In the genomic region with DNA sequence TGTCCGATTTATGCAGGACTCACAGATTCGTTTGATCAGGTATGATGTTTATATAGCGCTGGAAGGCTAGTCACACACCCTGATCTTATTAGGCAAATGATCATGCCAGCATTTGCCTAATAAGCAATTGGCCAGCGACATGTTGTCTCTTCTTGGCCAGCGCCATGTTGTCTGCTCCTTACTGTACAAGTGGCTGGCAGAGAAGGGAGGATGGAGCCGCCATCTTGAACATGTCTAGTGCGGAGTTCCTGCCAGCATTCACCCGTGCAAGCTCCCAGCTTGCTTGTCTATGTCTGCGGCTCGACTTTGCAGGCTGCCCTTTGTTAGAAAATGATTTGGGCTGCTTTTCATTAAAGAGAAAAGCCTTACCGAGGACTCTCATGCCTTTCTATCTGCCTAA, we compare ENCODE assay signal across 29 cellular contexts.
A peak's percentile ranks its signal among the peaks of the same experiment; 100 is the strongest.
DNase-seq lines count a peak whose midpoint lies in the region; ATAC-seq, FAIRE-seq and TF ChIP-seq lines count a peak whose summit lies in the region.
"Had no signal": no experiment of that assay in that cellular context is flagged by ENCODE, and none has a peak within 500 bp of the region (broad histone marks: within the 10 kb centered on the region; RNA-seq: fewer than 3 reads in every experiment).

No MANE protein-coding gene starts in this region.

- TF ChIP-seq RAD21 in K562 (CRISPR knock-in tag; conservative IDR thresholded peaks at IDR 0.05 in 1 of 2, IDR thresholded peaks at IDR 0.05 in 1 of 2) = no peak

- H3K4me1 ChIP-seq in GM23338 (ENCODE audit: insufficient read depth) (0 out of 2 replicates have a peak, but pooled peaks cover 4% of the 10 kb centered on the region), K562 (replicated peaks in 1 of 2; ENCODE audit: control insufficient read depth in 2 of 2, insufficient read depth in 2 of 2, low read length in 2 of 2) (no peaks in the 10 kb centered on the region; a peak in 1 of 5 replicates), testis (no peaks in the 10 kb centered on the region)
- H3K4me1 ChIP-seq: BE2C had no signal

- H3K9me2 ChIP-seq in GM23338 (ENCODE audit: insufficient read depth) = no peaks in the 10 kb centered on the region; the same call in 1 of the 2 replicates

- H3K27me3 Mint-ChIP-seq in GM23338 (ENCODE audit: insufficient read depth, low read depth, poor library complexity) = peaks cover 3% of the 10 kb centered on the region
- H3K27me3 Mint-ChIP-seq in endothelial cell (ENCODE audit: unreplicated experiment) = peaks cover 3% of the 10 kb centered on the region

- H3K4me3 ChIP-seq in GM23338 (no peak overlapping the region), K562 (no peak overlapping the region), testis (peak overlapping the region; percentile 26 to 33)
- H3K4me3 ChIP-seq: BLaER1, GM12878 had no signal

- BruUV-seq in K562 (replicated peaks; lab: Mats Ljungman, UMichigan) = no TSS peak

- H3K4me1 Mint-ChIP-seq in GM23338 = no peaks in the 10 kb centered on the region
- no peaks in the 10 kb centered on the region for H3K4me1 Mint-ChIP-seq in endothelial cell (ENCODE audit: unreplicated experiment)
- H3K4me1 Mint-ChIP-seq: CD14-positive monocyte; CD4-positive, alpha-beta memory T cell; CD4-positive, CD25-positive, alpha-beta regulatory T cell; CD8-positive, alpha-beta memory T cell had no signal

- no peaks in the 10 kb centered on the region for H4K20me1 ChIP-seq in GM23338 (replicated peaks; ENCODE audit: insufficient read depth)
- H4K20me1 ChIP-seq in K562 (replicated peaks; ENCODE audit: control insufficient read depth, insufficient read depth, low read length) = no peaks in the 10 kb centered on the region
- H4K20me1 ChIP-seq: BLaER1 had no signal

- no peaks in the 10 kb centered on the region for H3K79me2 ChIP-seq in GM23338 (replicated peaks; ENCODE audit: insufficient read depth)
- H3K79me2 ChIP-seq in K562 (ENCODE audit: control insufficient read depth, insufficient read depth, low read length) = no peaks in the 10 kb centered on the region

- TF ChIP-seq CTCF in GM23338 (conservative IDR thresholded peaks at IDR 0.05; ENCODE audit: low read depth in 2 of 2) (no peak), K562 (IDR thresholded peaks at IDR 0.05 in 2 of 3, conservative IDR thresholded peaks at IDR 0.05 in 1 of 3; ENCODE audit: insufficient read depth in 2 of 3, low read depth in 1 of 3, low read length in 3 of 3) (no peak), testis (IDR thresholded peaks at IDR 0.05) (no peak), endothelial cell (IDR thresholded peaks at IDR 0.05; ENCODE audit: unreplicated experiment) (no peak)

- no peak for FAIRE-seq in K562 (lab: Jason Lieb, UNC)
- FAIRE-seq: A204.1, GM12878, GM12892, GM18507 had no signal

- H2AFZ ChIP-seq in GM23338 (peak overlapping the region; percentile 74), K562 (ENCODE audit: low read depth, low read length) (peak overlapping the region; percentile 74)

- H3K36me3 ChIP-seq in GM23338 (ENCODE audit: insufficient read depth) = no peaks in the 10 kb centered on the region
- no peaks in the 10 kb centered on the region for H3K36me3 ChIP-seq in K562 (ENCODE audit: control insufficient read depth, insufficient read depth, low read length)
- no peaks in the 10 kb centered on the region for H3K36me3 ChIP-seq in testis (ENCODE audit: low read depth, missing control alignments)
- H3K36me3 ChIP-seq: BE2C, BLaER1 had no signal

- no peaks in the 10 kb centered on the region for H3F3A ChIP-seq in GM23338 (replicated peaks; ENCODE audit: low read depth)

- 2% methylated on average over 11 of the region's 11 CpGs for WGBS in K562 (ENCODE audit: insufficient coverage, low coverage, missing lambda C conversion rate)
- 46 to 75% methylated on average over 11 of the region's 11 CpGs for WGBS in testis, 2 donors

- no peak overlapping the region for H3K4me2 ChIP-seq in GM23338
- H3K4me2 ChIP-seq in K562 (ENCODE audit: insufficient read depth, low read length) = peak overlapping the region; percentile 42; the same call in 1 of the 2 replicates
- H3K4me2 ChIP-seq: BLaER1 had no signal

- H3K9me3 Mint-ChIP-seq in GM23338 = no peaks in the 10 kb centered on the region; the same call in 2 of the 3 replicates
- H3K9me3 Mint-ChIP-seq in activated naive CD4-positive, alpha-beta T cell treated with anti-CD3 and anti-CD28 coated beads, Interleukin-2, amount 50 U/mL, for 72 hours = no peaks in the 10 kb centered on the region
- H3K9me3 Mint-ChIP-seq in endothelial cell (ENCODE audit: unreplicated experiment) = no peaks in the 10 kb centered on the region

- intact Hi-C loops in K562 (cut with micrococcal nuclease) = no loop called here
- intact Hi-C loops in testis (cut with DNase I; ENCODE audit: low total_unique reads) = no loop called here

- H3K27me3 ChIP-seq in GM23338 (ENCODE audit: insufficient read depth) = no peaks in the 10 kb centered on the region
- peaks cover 22 to 42% of the 10 kb centered on the region in 2 experiments for H3K27me3 ChIP-seq in K562 (ENCODE audit: control insufficient read depth in 2 of 2, insufficient read depth in 2 of 2, low read length in 2 of 2)
- no peaks in the 10 kb centered on the region for H3K27me3 ChIP-seq in testis
- H3K27me3 ChIP-seq: BE2C, BLaER1 had no signal

- in situ Hi-C loops in K562 (cut with MboI) = no loop called here

- DNase-seq in GM23338 (ENCODE audit: low spot score) (no peak), K562 (ENCODE audit: extremely low read depth in 1 of 4, low spot score in 3 of 4) (no peak), mesenteric fat pad (ENCODE audit: low spot score) (peak; percentile 26), testis (peak; percentile 55), RKO (ENCODE audit: low spot score) (no peak), SHP77 treated with DMSO at 0.1 percent for 48 hours (lab: John Stamatoyannopoulos, UW) (no peak), endothelial cell (ENCODE audit: low spot score) (no peak)
- no peak for DNase-seq in activated naive CD4-positive, alpha-beta T cell treated with anti-CD3 and anti-CD28 coated beads, Interleukin-2, amount 50 U/mL, for 72 hours (ENCODE audit: low spot score in 2 of 2)
- DNase-seq: 8988T; ACHN; BE2C; C1 segment of cervical spinal cord; CD4-positive, alpha-beta memory T cell; CD4-positive, CD25-positive, alpha-beta regulatory T cell; CD8-positive, alpha-beta memory T cell; COR-L47; DMS 273 treated with DMSO at 0.1 percent for 48 hours; DMS153; DMS53; DMS79; DND-41; EL; GDM1 had no signal

- TF ChIP-seq EP300 in K562 (IDR thresholded peaks at IDR 0.05; ENCODE audit: low read length) = no peak

- POLR2A ChIA-PET in K562 (lab: Yijun Ruan, JAX) = no interaction called here

- H3K9ac ChIP-seq in K562 (ENCODE audit: insufficient read depth in 1 of 2, low read depth in 2 of 2, low read length in 2 of 2) = no peak overlapping the region
- H3K9ac ChIP-seq: BLaER1 had no signal

- H3K9me1 ChIP-seq in K562 (ENCODE audit: control insufficient read depth, insufficient read depth, low read length) = no peaks in the 10 kb centered on the region

- CTCF ChIA-PET in K562 (lab: Yijun Ruan, JAX; ENCODE audit: low intra/inter-chr PET ratio) = no interaction called here

- H3K4me3 Mint-ChIP-seq in GM23338 (no peak overlapping the region), endothelial cell (ENCODE audit: unreplicated experiment) (no peak overlapping the region)
- H3K4me3 Mint-ChIP-seq: CD14-positive monocyte; CD4-positive, alpha-beta memory T cell; CD4-positive, CD25-positive, alpha-beta regulatory T cell; CD8-positive, alpha-beta memory T cell had no signal

- TF ChIP-seq POLR2A in K562 (conservative IDR thresholded peaks at IDR 0.05) (no peak), testis (IDR thresholded peaks at IDR 0.05) (no peak)

- H3K9me3 ChIP-seq in K562 (replicated peaks; ENCODE audit: control insufficient read depth, insufficient read depth, low read depth, low read length) = no peaks in the 10 kb centered on the region
- no peaks in the 10 kb centered on the region for H3K9me3 ChIP-seq in testis
- H3K9me3 ChIP-seq: BE2C, BLaER1 had no signal

- H3K36me3 Mint-ChIP-seq in GM23338 (ENCODE audit: low read depth) (no peaks in the 10 kb centered on the region), endothelial cell (ENCODE audit: low read depth, unreplicated experiment) (no peaks in the 10 kb centered on the region)
- H3K36me3 Mint-ChIP-seq in activated naive CD4-positive, alpha-beta T cell treated with anti-CD3 and anti-CD28 coated beads, Interleukin-2, amount 50 U/mL, for 72 hours = no peaks in the 10 kb centered on the region
- H3K36me3 Mint-ChIP-seq: CD14-positive monocyte; CD4-positive, alpha-beta memory T cell; CD4-positive, CD25-positive, alpha-beta regulatory T cell had no signal

- no peak overlapping the region for H3K27ac Mint-ChIP-seq in GM23338
- no peak overlapping the region for H3K27ac Mint-ChIP-seq in activated naive CD4-positive, alpha-beta T cell treated with anti-CD3 and anti-CD28 coated beads, Interleukin-2, amount 50 U/mL, for 72 hours
- H3K27ac Mint-ChIP-seq in endothelial cell (ENCODE audit: unreplicated experiment) = no peak overlapping the region
- H3K27ac Mint-ChIP-seq: CD4-positive, alpha-beta memory T cell; CD4-positive, CD25-positive, alpha-beta regulatory T cell; CD8-positive, alpha-beta memory T cell had no signal

- ATAC-seq in GM23338 = no peak
- ATAC-seq in K562 = no peak
- no peak for ATAC-seq in activated naive CD4-positive, alpha-beta T cell treated with anti-CD3 and anti-CD28 coated beads, Interleukin-2, amount 50 U/mL, for 72 hours
- ATAC-seq: GM12878 had no signal

- H3K27ac ChIP-seq in GM23338 (ENCODE audit: low read depth) = no peak overlapping the region
- H3K27ac ChIP-seq in K562 (ENCODE audit: extremely low read depth, low read depth, low read length) = no peak overlapping the region
- no peak overlapping the region for H3K27ac ChIP-seq in testis
- H3K27ac ChIP-seq: BLaER1 had no signal

TF ChIP-seq in GM23338, 12 proteins besides CTCF, POLR2A, EP300 and RAD21 (continues in another document):
- no peak for TF ChIP-seq CREB1 (CRISPR knock-in tag; IDR thresholded peaks at IDR 0.05; ENCODE audit: low read depth)
- TF ChIP-seq ZNF331 (CRISPR knock-in tag; IDR thresholded peaks at IDR 0.05; ENCODE audit: low read depth) = no peak

TF ChIP-seq in K562, 482 proteins besides CTCF, POLR2A, EP300 and RAD21:
- TF ChIP-seq YY1 (IDR thresholded peaks at IDR 0.05; ENCODE audit: borderline replicate concordance in 1 of 3, control insufficient read depth in 1 of 3, extremely low read depth in 1 of 3, insufficient read depth in 3 of 3, insufficient read length in 1 of 3, insufficient replicate concordance in 2 of 3, low read depth in 1 of 3, low read length in 2 of 3) = peak in 2 of 3 experiments; percentile 29 to 81
- TF ChIP-seq RBM22 (IDR thresholded peaks at IDR 0.05; ENCODE audit: low read depth, low read length, poor library complexity, severe bottlenecking) = no peak
- no peak for TF ChIP-seq MTA2 (IDR thresholded peaks at IDR 0.05; ENCODE audit: low read depth)
- TF ChIP-seq TSC22D4 (tag; IDR thresholded peaks at IDR 0.05) = no peak

Comparison
In these comparisons a context has a peak if more than half of its experiments do, and no peak if none do; other contexts are left out.
1. DNase-seq: peak in mesenteric fat pad (single experiment) and testis (single experiment); none in GM23338 (single experiment), K562 (0 of 4), activated naive CD4-positive, alpha-beta T cell treated with anti-CD3 and anti-CD28 coated beads, Interleukin-2, amount 50 U/mL, for 72 hours (0 of 2), RKO (single experiment), SHP77 treated with DMSO at 0.1 percent for 48 hours (single experiment) and endothelial cell (single experiment).
2. H3K4me3 ChIP-seq: peak in testis (2 of 2); none in GM23338 (single experiment) and K562 (single experiment).